ENCODE assay signal across 11 cellular contexts in the genomic region with DNA sequence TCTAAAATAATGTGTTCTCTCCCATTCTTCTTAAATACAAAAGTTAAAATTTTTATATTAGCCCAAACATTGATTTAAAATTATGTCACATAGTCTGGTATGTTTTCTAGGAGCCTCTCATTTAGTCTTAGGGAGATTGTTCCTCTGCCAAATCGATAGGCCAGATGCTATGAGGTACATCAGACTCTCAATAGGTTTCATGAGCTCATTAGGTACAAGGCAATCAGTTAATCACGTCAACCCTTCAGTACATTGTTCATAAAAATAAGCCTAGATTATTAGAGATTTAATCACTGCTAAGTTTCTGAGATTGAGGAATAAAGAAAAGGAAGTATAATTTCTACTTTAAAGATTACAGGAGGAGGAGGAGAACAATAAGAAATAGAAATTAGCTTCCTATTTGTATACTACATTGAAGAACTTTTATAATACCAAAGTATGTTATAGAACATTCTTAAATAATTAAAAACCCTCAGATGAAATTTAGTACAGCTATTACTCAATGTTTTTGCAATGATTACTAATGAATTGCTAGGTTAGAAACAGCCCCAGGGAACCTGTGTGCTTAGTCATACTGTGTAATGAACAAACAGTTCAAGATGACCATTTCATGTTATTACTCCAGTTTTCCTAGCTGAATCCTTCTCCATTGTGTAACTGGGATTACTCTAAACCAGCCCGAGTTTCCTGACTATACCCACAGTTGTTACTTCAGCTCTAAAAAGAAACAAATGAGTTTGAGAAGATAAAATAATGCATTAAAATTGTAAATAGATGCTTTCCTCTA.
A peak's percentile ranks its signal among the peaks of the same experiment; 100 is the strongest.
DNase-seq lines count a peak whose midpoint lies in the region; ATAC-seq, FAIRE-seq and TF ChIP-seq lines count a peak whose summit lies in the region.
"Had no signal": no experiment of that assay in that cellular context is flagged by ENCODE, and none has a peak within 500 bp of the region (broad histone marks: within the 10 kb centered on the region; RNA-seq: fewer than 3 reads in every experiment).

No MANE protein-coding gene starts in this region.

- H3K9me3 ChIP-seq in PC-9 (ENCODE audit: insufficient read depth, low read depth) (no peaks in the 10 kb centered on the region), fibroblast of lung (ENCODE audit: control insufficient read depth, insufficient read depth, low read depth, low read length) (no peaks in the 10 kb centered on the region), pancreas (no peaks in the 10 kb centered on the region)

- H3K4me1 ChIP-seq in PC-9 (replicated peaks; ENCODE audit: insufficient read depth) (peaks cover 16% of the 10 kb centered on the region), fibroblast of lung (ENCODE audit: control insufficient read depth, extremely low read depth, insufficient read depth, low read length) (peaks cover 2% of the 10 kb centered on the region), pancreas (no peaks in the 10 kb centered on the region)

- H3K4me2 ChIP-seq in PC-9 (peak overlapping the region; percentile 46), fibroblast of lung (ENCODE audit: extremely low read depth, insufficient read depth, low read length) (no peak overlapping the region)

- no peak for FAIRE-seq in pancreas (lab: Jason Lieb, UNC)

- H3K27ac ChIP-seq in PC-9 (peak overlapping the region; percentile 82), fibroblast of lung (ENCODE audit: insufficient read depth, low read length) (no peak overlapping the region), pancreas (no peak overlapping the region)

- no peaks in the 10 kb centered on the region for H3K79me2 ChIP-seq in PC-9 (ENCODE audit: low read depth)
- H3K79me2 ChIP-seq in fibroblast of lung (ENCODE audit: control insufficient read depth, insufficient read depth, low read length), result no peaks in the 10 kb centered on the region

- H4K20me1 ChIP-seq in PC-9 (ENCODE audit: insufficient read depth) (no peaks in the 10 kb centered on the region), fibroblast of lung (ENCODE audit: control insufficient read depth, extremely low read depth, insufficient read depth, low read length) (no peaks in the 10 kb centered on the region)

- no peaks in the 10 kb centered on the region for H3K27me3 ChIP-seq in PC-9 (ENCODE audit: insufficient read depth, low read depth)
- no peaks in the 10 kb centered on the region for H3K27me3 ChIP-seq in fibroblast of lung (ENCODE audit: control insufficient read depth, insufficient read depth, low read length)
- H3K27me3 ChIP-seq in pancreas, result no peaks in the 10 kb centered on the region

- no peak overlapping the region for H3K4me3 ChIP-seq in PC-9
- no peak overlapping the region for H3K4me3 ChIP-seq in fibroblast of lung (replicated peaks in 1 of 4; ENCODE audit: control extremely low read depth in 1 of 4, insufficient read depth in 1 of 4, low read depth in 3 of 4, low read length in 4 of 4)
- no peak overlapping the region for H3K4me3 ChIP-seq in pancreas

- BruUV-seq in PC-9 (replicated peaks; lab: Mats Ljungman, UMichigan), result no TSS peak

- TF ChIP-seq CTCF in PC-9 (conservative IDR thresholded peaks at IDR 0.05) (no peak), fibroblast of lung (conservative IDR thresholded peaks at IDR 0.05 in 1 of 2, IDR thresholded peaks at IDR 0.05 in 1 of 2; ENCODE audit: low read depth in 1 of 2, low read length in 2 of 2) (no peak), pancreas (IDR thresholded peaks at IDR 0.05) (no peak)

- intact Hi-C loops in PC-9 (cut with micrococcal nuclease; ENCODE audit: unreplicated experiment), result no loop called here
- intact Hi-C loops in pancreas (cut with DNase I), result no loop called here

- no peaks in the 10 kb centered on the region for H3K9me2 ChIP-seq in PC-9 (ENCODE audit: insufficient read depth)

- H3K36me3 ChIP-seq in PC-9 (ENCODE audit: low read depth) (no peaks in the 10 kb centered on the region), fibroblast of lung (ENCODE audit: control insufficient read depth, insufficient read depth, low read length) (no peaks in the 10 kb centered on the region), pancreas (no peaks in the 10 kb centered on the region)

- H2AFZ ChIP-seq in PC-9, result peak overlapping the region; percentile 0; the same call in 1 of the 2 replicates
- H2AFZ ChIP-seq in fibroblast of lung (ENCODE audit: low read length), result no peak overlapping the region

- peak; percentile 87 for DNase-seq in DMS53 (lab: John Stamatoyannopoulos, UW)
- DNase-seq in PC-9, result peak; percentile 41 to 81
- peak; percentile 73 to 93 for DNase-seq in fibroblast of lung (ENCODE audit: low read depth in 2 of 2)
- no peak for DNase-seq in pancreas
- DNase-seq in HT-29 (ENCODE audit: low spot score), result no peak
- DNase-seq in amygdala (lab: John Stamatoyannopoulos, UW), result no peak
- DNase-seq in stimulated activated naive CD4-positive, alpha-beta T cell (lab: John Stamatoyannopoulos, UW), result no peak
- DNase-seq: activated CD4-positive, alpha-beta T cell treated with anti-CD3 and anti-CD28 coated beads for 1 hour; GF-D8; MV-4-11 had no signal

- H3F3A ChIP-seq in PC-9 (ENCODE audit: insufficient read depth, low read depth), result peaks cover 8% of the 10 kb centered on the region

- CTCF ChIA-PET in PC-9 (lab: Charles Lee), result no interaction called here

- peak in 3 of 4 donors; percentile 51 to 85 (median 60) for ATAC-seq in pancreas
- no peak for ATAC-seq in HG03025 (IDR thresholded peaks at IDR 0.05; ENCODE audit: low FRiP score, unreplicated experiment)

- no peak overlapping the region for H3K9ac ChIP-seq in fibroblast of lung (ENCODE audit: insufficient read depth, low read length)

- 53 to 70% methylated on average over 3 of the region's 3 CpGs for WGBS in pancreas, 2 donors

- POLR2A ChIA-PET in PC-9 (lab: Charles Lee; ENCODE audit: unreplicated experiment), result interaction anchor here (0.6 kb wide), 1 partner anchor 51 kb away, joined by 23 read pairs; no protein-coding TSS in a partner anchor

Comparison
In these comparisons a context has a peak if more than half of its experiments do, and no peak if none do; other contexts are left out.
1. DNase-seq: peak in DMS53 (single experiment), PC-9 (2 of 2) and fibroblast of lung (2 of 2); none in pancreas (0 of 6), HT-29 (single experiment), amygdala (0 of 56) and stimulated activated naive CD4-positive, alpha-beta T cell (0 of 6).